1 cellular context compared by ENCODE assay signal in genomic region chr14:74653386-74654138, GRCh38.
TF ChIP-seq lines count a peak whose summit lies in the region.

No MANE protein-coding gene starts in this region.

TF ChIP-seq in GM23338, 12 proteins besides CTCF, POLR2A, EP300 and RAD21 (continued from another document):
- no peak for TF ChIP-seq ZNF462 (CRISPR knock-in tag; IDR thresholded peaks at IDR 0.05)
TF ChIP-seq in GM23338: peak in this region for 0.
